Comparison of ENCODE assay signal across 2 cellular contexts in the genomic region with DNA sequence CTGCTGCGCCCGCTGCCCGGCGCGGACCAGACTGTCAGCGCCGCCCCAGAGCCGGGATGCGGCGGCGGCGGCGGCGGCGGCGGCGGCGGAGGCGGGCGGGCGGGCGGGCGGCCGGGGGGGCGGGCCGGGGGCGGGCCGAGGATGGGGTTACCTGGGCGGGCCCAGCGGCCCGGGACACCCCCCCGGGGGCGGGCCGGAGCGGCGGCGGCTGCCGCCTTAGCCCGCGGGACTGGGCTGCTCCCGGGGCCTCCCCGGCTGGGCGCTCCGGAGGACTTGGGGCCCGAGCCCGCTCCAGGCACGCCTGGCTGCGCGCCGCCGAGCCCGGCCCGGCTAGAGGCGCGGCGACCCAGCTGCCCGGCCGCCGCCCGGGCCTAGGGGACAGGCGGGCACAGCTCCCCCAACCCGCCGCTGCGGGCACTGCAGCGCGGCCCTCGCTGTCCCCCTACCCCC.
TF ChIP-seq lines count a peak whose summit lies in the region.

A gene (minus strand): TSS at position 33 of the 450 bp plus-strand sequence. CDS start 175 bp downstream, outside the sequence.

TF ChIP-seq in HEK293, 187 proteins besides CTCF, POLR2A, EP300 and RAD21 (continued from another document):
- TF ChIP-seq SALL2 (tag by site-specific recombination; IDR thresholded peaks at IDR 0.05; ENCODE audit: borderline replicate concordance) (no peak), ZFP69B (tag by site-specific recombination; IDR thresholded peaks at IDR 0.05) (no peak), REPIN1 (tag by site-specific recombination; IDR thresholded peaks at IDR 0.05; ENCODE audit: low read depth) (no peak), ZNF24 (tag by site-specific recombination; IDR thresholded peaks at IDR 0.05) (no peak), ZNF211 (tag by site-specific recombination; IDR thresholded peaks at IDR 0.05; ENCODE audit: low read depth) (no peak), ZNF366 (tag by site-specific recombination; conservative IDR thresholded peaks at IDR 0.05) (no peak), ZNF184 (tag by site-specific recombination; IDR thresholded peaks at IDR 0.05) (no peak), ZNF223 (tag by site-specific recombination; IDR thresholded peaks at IDR 0.05) (no peak), ZNF707 (tag by site-specific recombination; IDR thresholded peaks at IDR 0.05) (no peak), ZNF837 (tag by site-specific recombination; IDR thresholded peaks at IDR 0.05) (no peak)
- TF ChIP-seq, protein P1, sequence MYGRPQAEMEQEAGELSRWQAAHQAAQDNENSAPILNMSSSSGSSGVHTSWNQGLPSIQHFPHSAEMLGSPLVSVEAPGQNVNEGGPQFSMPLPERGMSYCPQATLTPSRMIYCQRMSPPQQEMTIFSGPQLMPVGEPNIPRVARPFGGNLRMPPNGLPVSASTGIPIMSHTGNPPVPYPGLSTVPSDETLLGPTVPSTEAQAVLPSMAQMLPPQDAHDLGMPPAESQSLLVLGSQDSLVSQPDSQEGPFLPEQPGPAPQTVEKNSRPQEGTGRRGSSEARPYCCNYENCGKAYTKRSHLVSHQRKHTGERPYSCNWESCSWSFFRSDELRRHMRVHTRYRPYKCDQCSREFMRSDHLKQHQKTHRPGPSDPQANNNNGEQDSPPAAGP (tag by site-specific recombination; IDR thresholded peaks at IDR 0.05) = no peak

TF ChIP-seq in WTC11, 78 proteins besides CTCF, POLR2A, EP300 and RAD21 (continued from another document):
- TF ChIP-seq, protein P2, sequence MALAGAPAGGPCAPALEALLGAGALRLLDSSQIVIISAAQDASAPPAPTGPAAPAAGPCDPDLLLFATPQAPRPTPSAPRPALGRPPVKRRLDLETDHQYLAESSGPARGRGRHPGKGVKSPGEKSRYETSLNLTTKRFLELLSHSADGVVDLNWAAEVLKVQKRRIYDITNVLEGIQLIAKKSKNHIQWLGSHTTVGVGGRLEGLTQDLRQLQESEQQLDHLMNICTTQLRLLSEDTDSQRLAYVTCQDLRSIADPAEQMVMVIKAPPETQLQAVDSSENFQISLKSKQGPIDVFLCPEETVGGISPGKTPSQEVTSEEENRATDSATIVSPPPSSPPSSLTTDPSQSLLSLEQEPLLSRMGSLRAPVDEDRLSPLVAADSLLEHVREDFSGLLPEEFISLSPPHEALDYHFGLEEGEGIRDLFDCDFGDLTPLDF (CRISPR knock-in tag; IDR thresholded peaks at IDR 0.05) = no peak
- TF ChIP-seq, protein P3, sequence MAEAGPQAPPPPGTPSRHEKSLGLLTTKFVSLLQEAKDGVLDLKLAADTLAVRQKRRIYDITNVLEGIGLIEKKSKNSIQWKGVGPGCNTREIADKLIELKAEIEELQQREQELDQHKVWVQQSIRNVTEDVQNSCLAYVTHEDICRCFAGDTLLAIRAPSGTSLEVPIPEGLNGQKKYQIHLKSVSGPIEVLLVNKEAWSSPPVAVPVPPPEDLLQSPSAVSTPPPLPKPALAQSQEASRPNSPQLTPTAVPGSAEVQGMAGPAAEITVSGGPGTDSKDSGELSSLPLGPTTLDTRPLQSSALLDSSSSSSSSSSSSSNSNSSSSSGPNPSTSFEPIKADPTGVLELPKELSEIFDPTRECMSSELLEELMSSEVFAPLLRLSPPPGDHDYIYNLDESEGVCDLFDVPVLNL (CRISPR knock-in tag; IDR thresholded peaks at IDR 0.05; ENCODE audit: borderline replicate concordance, low read depth) = no peak
- TF ChIP-seq SMAD4 (CRISPR knock-in tag; IDR thresholded peaks at IDR 0.05) = no peak
- TF ChIP-seq TCF7 (CRISPR knock-in tag; IDR thresholded peaks at IDR 0.05; ENCODE audit: low read depth) = no peak
